Comparison of ENCODE assay signal across 19 cellular contexts in genomic region chr3:58266577-58266976, GRCh38.
DNase-seq lines count a peak whose midpoint lies in the region; ATAC-seq lines count a peak whose summit lies in the region.
"Had no signal": no experiment of that assay in that cellular context is flagged by ENCODE, and none has a peak within 500 bp of the region (broad histone marks: within the 10 kb centered on the region; RNA-seq: fewer than 3 reads in every experiment).

No MANE protein-coding gene starts in this region.

- DNase-seq in NCI-H2171 treated with DMSO at 0.1 percent for 48 hours (lab: John Stamatoyannopoulos, UW) (peak; percentile 0), NCI-H2171 (lab: John Stamatoyannopoulos, UW) (no peak), cerebellar cortex (ENCODE audit: low spot score) (peak; percentile 89), globus pallidus (ENCODE audit: low spot score) (peak; percentile 50), superior temporal gyrus (ENCODE audit: extremely low spot score) (peak; percentile 79), NCI-H2196 (lab: John Stamatoyannopoulos, UW; ENCODE audit: unreplicated experiment) (no peak)
- DNase-seq: activated CD4-positive, alpha-beta T cell treated with anti-CD3 and anti-CD28 coated beads for 4 hours; activated naive CD4-positive, alpha-beta T cell treated with anti-CD3 and anti-CD28 coated beads, Interleukin-2, amount 10 ng/mL, durations not matched to agents 7 days and 5 days; activated T-cell treated with anti-CD3 and anti-CD28 coated beads, Interleukin-2, amount 50 U/mL, for 72 hours; amniotic stem cell; heart right ventricle; mesendoderm; naive thymus-derived CD4-positive, alpha-beta T cell; NCI-H1417; NCI-H526; nucleus accumbens; stimulated activated CD4-positive, alpha-beta T cell treated with anti-CD3 and anti-CD28 coated beads, Interleukin-1b, Interleukin-23, amount 100 ng/mL, for 48 hours had no signal

- no peak for ATAC-seq in HG02610 (IDR thresholded peaks at IDR 0.05; ENCODE audit: unreplicated experiment)
- ATAC-seq in HG03097 (IDR thresholded peaks at IDR 0.05; ENCODE audit: low FRiP score, unreplicated experiment), result no peak
- ATAC-seq: activated T-cell treated with anti-CD3 and anti-CD28 coated beads, Interleukin-2, amount 50 U/mL, for 72 hours; heart right ventricle; naive thymus-derived CD4-positive, alpha-beta T cell had no signal

Comparison
In these comparisons a context has a peak if more than half of its experiments do, and no peak if none do; other contexts are left out.
1. DNase-seq: peak in NCI-H2171 treated with DMSO at 0.1 percent for 48 hours (single experiment), cerebellar cortex (single experiment), globus pallidus (single experiment) and superior temporal gyrus (single experiment); none in NCI-H2171 (single experiment) and NCI-H2196 (single experiment).